1 cellular context compared by ENCODE assay signal in the genomic region with DNA sequence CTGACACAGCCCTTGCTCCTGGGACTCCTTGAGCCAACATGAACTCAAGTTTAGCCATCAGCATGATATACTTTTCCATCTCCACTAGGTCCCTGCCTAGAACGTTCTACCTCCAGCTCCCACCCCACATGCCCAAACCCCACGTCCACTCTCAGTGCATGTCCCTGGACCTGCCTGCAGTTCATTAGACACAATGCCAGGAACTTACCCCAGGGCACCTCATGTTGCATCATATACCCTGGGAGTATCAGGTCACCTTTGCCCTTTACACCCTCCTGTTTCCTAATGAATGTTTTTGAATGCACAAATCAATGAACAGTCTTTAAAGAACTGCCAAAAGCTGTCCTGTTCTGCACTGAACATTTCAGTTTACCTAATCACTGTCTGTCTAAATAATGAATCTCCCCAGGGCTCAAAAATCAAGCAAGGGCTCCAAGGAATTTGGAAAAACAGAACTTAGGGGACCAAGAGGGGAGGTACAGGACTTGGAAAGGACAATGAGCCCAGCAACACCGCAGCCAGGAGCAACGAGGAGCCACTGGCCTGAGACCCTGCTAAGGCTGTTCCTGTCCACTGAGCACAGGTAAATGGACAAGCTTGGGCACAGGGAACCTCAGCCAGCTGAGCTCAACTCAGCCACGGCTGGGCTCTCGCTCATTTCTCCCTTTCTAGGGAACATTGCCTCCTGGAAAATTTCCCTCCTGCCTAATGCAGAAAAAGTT.
TF ChIP-seq lines count a peak whose summit lies in the region.

No MANE protein-coding gene starts in this region.

TF ChIP-seq in HepG2, 621 proteins besides CTCF, POLR2A, EP300 and RAD21 (continued from another document and continues in another):
- TF ChIP-seq ZBTB4 (CRISPR knock-in tag; IDR thresholded peaks at IDR 0.05; ENCODE audit: borderline replicate concordance) (peak; percentile 52; the same call in 1 of the 2 replicates), MLX (CRISPR knock-in tag; IDR thresholded peaks at IDR 0.05) (peak; percentile 60; the same call in 1 of the 2 replicates), ZNF44 (CRISPR knock-in tag; IDR thresholded peaks at IDR 0.05) (0 out of 2 replicates have a peak, but pooled peaks have one; percentile 69), ZNF281 (CRISPR knock-in tag; IDR thresholded peaks at IDR 0.05; ENCODE audit: borderline replicate concordance) (peak; percentile 76; the same call in 1 of the 2 replicates), TFAP4 (IDR thresholded peaks at IDR 0.05; ENCODE audit: borderline replicate concordance, low read depth) (0 out of 2 replicates have a peak, but pooled peaks have one; percentile 8), ZHX2 (IDR thresholded peaks at IDR 0.05; ENCODE audit: low read depth) (no peak), ZHX2 (CRISPR knock-in tag; IDR thresholded peaks at IDR 0.05; ENCODE audit: borderline replicate concordance) (0 out of 2 replicates have a peak, but pooled peaks have one; percentile 23), ZBTB7B (CRISPR knock-in tag; IDR thresholded peaks at IDR 0.05) (peak; percentile 54; the same call in 1 of the 2 replicates), ATF6 (CRISPR knock-in tag; conservative IDR thresholded peaks at IDR 0.05) (no peak), U2AF2 (IDR thresholded peaks at IDR 0.05; ENCODE audit: low read depth, low read length) (no peak), DR1 (CRISPR knock-in tag; IDR thresholded peaks at IDR 0.05) (no peak), ELF3 (CRISPR knock-in tag; IDR thresholded peaks at IDR 0.05) (peak; percentile 51; the same call in 1 of the 2 replicates), TARDBP (CRISPR knock-in tag; IDR thresholded peaks at IDR 0.05) (peak; percentile 71; the same call in 1 of the 2 replicates), MXI1 (IDR thresholded peaks at IDR 0.05; ENCODE audit: borderline replicate concordance, low read depth, low read length) (no peak), HOXA5 (CRISPR knock-in tag; IDR thresholded peaks at IDR 0.05) (peak; percentile 85; the same call in 1 of the 2 replicates), SOX5 (CRISPR knock-in tag; IDR thresholded peaks at IDR 0.05; ENCODE audit: borderline replicate concordance) (peak; percentile 86), HDAC1 (CRISPR knock-in tag; IDR thresholded peaks at IDR 0.05) (peak; percentile 78; the same call in 1 of the 2 replicates)
- TF ChIP-seq, protein P1, sequence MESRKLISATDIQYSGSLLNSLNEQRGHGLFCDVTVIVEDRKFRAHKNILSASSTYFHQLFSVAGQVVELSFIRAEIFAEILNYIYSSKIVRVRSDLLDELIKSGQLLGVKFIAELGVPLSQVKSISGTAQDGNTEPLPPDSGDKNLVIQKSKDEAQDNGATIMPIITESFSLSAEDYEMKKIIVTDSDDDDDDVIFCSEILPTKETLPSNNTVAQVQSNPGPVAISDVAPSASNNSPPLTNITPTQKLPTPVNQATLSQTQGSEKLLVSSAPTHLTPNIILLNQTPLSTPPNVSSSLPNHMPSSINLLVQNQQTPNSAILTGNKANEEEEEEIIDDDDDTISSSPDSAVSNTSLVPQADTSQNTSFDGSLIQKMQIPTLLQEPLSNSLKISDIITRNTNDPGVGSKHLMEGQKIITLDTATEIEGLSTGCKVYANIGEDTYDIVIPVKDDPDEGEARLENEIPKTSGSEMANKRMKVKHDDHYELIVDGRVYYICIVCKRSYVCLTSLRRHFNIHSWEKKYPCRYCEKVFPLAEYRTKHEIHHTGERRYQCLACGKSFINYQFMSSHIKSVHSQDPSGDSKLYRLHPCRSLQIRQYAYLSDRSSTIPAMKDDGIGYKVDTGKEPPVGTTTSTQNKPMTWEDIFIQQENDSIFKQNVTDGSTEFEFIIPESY (CRISPR knock-in tag; IDR thresholded peaks at IDR 0.05), result peak; percentile 61
- TF ChIP-seq, protein P2, sequence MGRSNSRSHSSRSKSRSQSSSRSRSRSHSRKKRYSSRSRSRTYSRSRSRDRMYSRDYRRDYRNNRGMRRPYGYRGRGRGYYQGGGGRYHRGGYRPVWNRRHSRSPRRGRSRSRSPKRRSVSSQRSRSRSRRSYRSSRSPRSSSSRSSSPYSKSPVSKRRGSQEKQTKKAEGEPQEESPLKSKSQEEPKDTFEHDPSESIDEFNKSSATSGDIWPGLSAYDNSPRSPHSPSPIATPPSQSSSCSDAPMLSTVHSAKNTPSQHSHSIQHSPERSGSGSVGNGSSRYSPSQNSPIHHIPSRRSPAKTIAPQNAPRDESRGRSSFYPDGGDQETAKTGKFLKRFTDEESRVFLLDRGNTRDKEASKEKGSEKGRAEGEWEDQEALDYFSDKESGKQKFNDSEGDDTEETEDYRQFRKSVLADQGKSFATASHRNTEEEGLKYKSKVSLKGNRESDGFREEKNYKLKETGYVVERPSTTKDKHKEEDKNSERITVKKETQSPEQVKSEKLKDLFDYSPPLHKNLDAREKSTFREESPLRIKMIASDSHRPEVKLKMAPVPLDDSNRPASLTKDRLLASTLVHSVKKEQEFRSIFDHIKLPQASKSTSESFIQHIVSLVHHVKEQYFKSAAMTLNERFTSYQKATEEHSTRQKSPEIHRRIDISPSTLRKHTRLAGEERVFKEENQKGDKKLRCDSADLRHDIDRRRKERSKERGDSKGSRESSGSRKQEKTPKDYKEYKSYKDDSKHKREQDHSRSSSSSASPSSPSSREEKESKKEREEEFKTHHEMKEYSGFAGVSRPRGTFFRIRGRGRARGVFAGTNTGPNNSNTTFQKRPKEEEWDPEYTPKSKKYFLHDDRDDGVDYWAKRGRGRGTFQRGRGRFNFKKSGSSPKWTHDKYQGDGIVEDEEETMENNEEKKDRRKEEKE (IDR thresholded peaks at IDR 0.05), result no peak
